ENCODE assay signal across 14 cellular contexts in the genomic region with DNA sequence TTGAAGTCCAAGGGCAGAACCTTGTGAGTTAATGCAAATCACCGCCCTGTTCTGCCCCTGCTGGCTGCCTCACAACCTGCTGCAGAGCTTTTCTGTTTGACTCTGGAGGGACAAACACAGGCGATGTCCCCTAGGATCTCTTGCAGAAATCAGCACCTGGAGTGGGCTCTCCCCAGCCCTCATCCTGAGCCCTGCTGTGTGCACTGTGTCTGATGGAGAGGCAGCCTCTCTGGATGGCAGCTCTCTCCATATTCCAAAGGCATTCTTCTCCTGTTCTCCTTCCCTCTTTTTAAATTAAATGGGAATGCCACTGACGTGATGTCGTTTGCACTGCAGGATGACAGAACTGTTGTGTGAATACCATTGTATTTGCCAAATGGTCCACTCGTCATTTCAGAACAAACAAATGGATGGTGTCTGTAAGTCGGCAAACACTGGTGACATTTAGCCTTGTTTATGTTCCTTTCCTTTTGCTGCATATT.
A peak's percentile ranks its signal among the peaks of the same experiment; 100 is the strongest.
DNase-seq lines count a peak whose midpoint lies in the region; TF ChIP-seq lines count a peak whose summit lies in the region.
"Had no signal": no experiment of that assay in that cellular context is flagged by ENCODE, and none has a peak within 500 bp of the region (broad histone marks: within the 10 kb centered on the region; RNA-seq: fewer than 3 reads in every experiment).

No MANE protein-coding gene starts in this region.

- no peak overlapping the region for H3K9ac ChIP-seq in mesendoderm (ENCODE audit: low read length)

- H3K36me3 ChIP-seq in mesendoderm (ENCODE audit: control insufficient read depth, insufficient read depth, low read length) (no peaks in the 10 kb centered on the region), hepatocyte (replicated peaks; ENCODE audit: insufficient read depth, low read depth) (no peaks in the 10 kb centered on the region)
- H3K36me3 ChIP-seq: adrenal gland, thyroid gland had no signal

- H2BK15ac ChIP-seq in mesendoderm (replicated peaks; ENCODE audit: low read depth): no peak overlapping the region

- H4K5ac ChIP-seq in mesendoderm (ENCODE audit: low read length): no peak overlapping the region

- H3K79me1 ChIP-seq in mesendoderm (ENCODE audit: low read length): no peaks in the 10 kb centered on the region

- TF ChIP-seq CTCF in hepatocyte (IDR thresholded peaks at IDR 0.05; ENCODE audit: poor library complexity): no peak

- H3K27me3 ChIP-seq in mesendoderm (ENCODE audit: insufficient read depth, low read length, poor library complexity): no peaks in the 10 kb centered on the region
- peaks cover 3% of the 10 kb centered on the region for H3K27me3 ChIP-seq in hepatocyte
- H3K27me3 ChIP-seq: adrenal gland, thyroid gland had no signal

- H3K56ac ChIP-seq in mesendoderm (ENCODE audit: low read length): no peak overlapping the region

- H3K9me2 ChIP-seq in hepatocyte (replicated peaks; ENCODE audit: insufficient read depth): no peaks in the 10 kb centered on the region

- H2AK5ac ChIP-seq in mesendoderm (ENCODE audit: low read length): no peak overlapping the region

- H3K4me1 ChIP-seq in mesendoderm (ENCODE audit: control insufficient read depth, low read depth, low read length) (peaks cover 17% of the 10 kb centered on the region), hepatocyte (ENCODE audit: insufficient read depth) (peaks cover 12% of the 10 kb centered on the region)
- H3K4me1 ChIP-seq: adrenal gland, thyroid gland had no signal

- H3K4me2 ChIP-seq in mesendoderm (ENCODE audit: low read length) (no peak overlapping the region), hepatocyte (no peak overlapping the region)

- H3K4ac ChIP-seq in mesendoderm (ENCODE audit: low read depth, low read length): no peak overlapping the region

- H3K18ac ChIP-seq in mesendoderm (ENCODE audit: low read length): no peak overlapping the region

- no peak overlapping the region for H3K23ac ChIP-seq in mesendoderm (ENCODE audit: low read length)

- H2BK120ac ChIP-seq in mesendoderm (ENCODE audit: low read depth, low read length): no peak overlapping the region

- H3K27ac ChIP-seq in mesendoderm (ENCODE audit: low read depth, low read length): no peak overlapping the region
- H3K27ac ChIP-seq in hepatocyte: no peak overlapping the region
- H3K27ac ChIP-seq: adrenal gland, thyroid gland had no signal

- H3K4me3 ChIP-seq in mesendoderm (ENCODE audit: low read length) (no peak overlapping the region), hepatocyte (no peak overlapping the region)
- H3K4me3 ChIP-seq: adrenal gland, thyroid gland had no signal

- no peak overlapping the region for H4K8ac ChIP-seq in mesendoderm (ENCODE audit: low read depth, low read length)

- no CpG with 5 or more reads among the region's 6 CpGs for WGBS in mesendoderm (ENCODE audit: extremely low coverage, insufficient coverage, low lambda C conversion rate)
- 35% methylated on average over 6 of the region's 6 CpGs for WGBS in hepatocyte (ENCODE audit: low lambda C conversion rate, missing lambda C conversion rate)

- H3K79me2 ChIP-seq in mesendoderm (ENCODE audit: control insufficient read depth, insufficient read depth, low read length) (no peaks in the 10 kb centered on the region), hepatocyte (no peaks in the 10 kb centered on the region)

- H3K9me3 ChIP-seq in hepatocyte (ENCODE audit: low read depth): no peaks in the 10 kb centered on the region
- H3K9me3 ChIP-seq: adrenal gland, thyroid gland had no signal

- DNase-seq in Ammon's horn (ENCODE audit: low spot score) (peak; percentile 90), NCI-H1105 treated with DMSO at 0.1 percent for 48 hours (lab: John Stamatoyannopoulos, UW) (peak; percentile 22), cerebellum (ENCODE audit: low spot score) (peak; percentile 18), mesendoderm (peak; percentile 71), hepatocyte (ENCODE audit: low spot score) (no peak), NOMO-1 treated with DMSO at 0.1 percent for 48 hours (lab: John Stamatoyannopoulos, UW; ENCODE audit: unreplicated experiment) (no peak), COLO668 (lab: John Stamatoyannopoulos, UW; ENCODE audit: unreplicated experiment) (no peak)
- DNase-seq in activated CD8-positive, alpha-beta memory T cell treated with anti-CD3 and anti-CD28 coated beads, Interleukin-2, amount 50 U/mL, for 48 hours: no peak
- DNase-seq: activated CD8-positive, alpha-beta T cell treated with anti-CD3 and anti-CD28 coated beads, Interleukin-2, amount 10 ng/mL, durations not matched to agents 7 days and 5 days; adrenal gland; IMR-90; natural killer cell; PC-3; thyroid gland had no signal

- no peaks in the 10 kb centered on the region for H4K20me1 ChIP-seq in hepatocyte (ENCODE audit: insufficient read depth, poor library complexity, severe bottlenecking)

- H2BK5ac ChIP-seq in mesendoderm (ENCODE audit: low read length): no peak overlapping the region

- H2AFZ ChIP-seq in hepatocyte: no peak overlapping the region

Comparison
In these comparisons a context has a peak if more than half of its experiments do, and no peak if none do; other contexts are left out.
1. DNase-seq: peak in Ammon's horn (single experiment), NCI-H1105 treated with DMSO at 0.1 percent for 48 hours (single experiment), cerebellum (single experiment) and mesendoderm (single experiment); none in hepatocyte (single experiment), NOMO-1 treated with DMSO at 0.1 percent for 48 hours (single experiment), activated CD8-positive, alpha-beta memory T cell treated with anti-CD3 and anti-CD28 coated beads, Interleukin-2, amount 50 U/mL, for 48 hours (single experiment) and COLO668 (single experiment).